ENCODE assay signal across 17 cellular contexts in the genomic region with DNA sequence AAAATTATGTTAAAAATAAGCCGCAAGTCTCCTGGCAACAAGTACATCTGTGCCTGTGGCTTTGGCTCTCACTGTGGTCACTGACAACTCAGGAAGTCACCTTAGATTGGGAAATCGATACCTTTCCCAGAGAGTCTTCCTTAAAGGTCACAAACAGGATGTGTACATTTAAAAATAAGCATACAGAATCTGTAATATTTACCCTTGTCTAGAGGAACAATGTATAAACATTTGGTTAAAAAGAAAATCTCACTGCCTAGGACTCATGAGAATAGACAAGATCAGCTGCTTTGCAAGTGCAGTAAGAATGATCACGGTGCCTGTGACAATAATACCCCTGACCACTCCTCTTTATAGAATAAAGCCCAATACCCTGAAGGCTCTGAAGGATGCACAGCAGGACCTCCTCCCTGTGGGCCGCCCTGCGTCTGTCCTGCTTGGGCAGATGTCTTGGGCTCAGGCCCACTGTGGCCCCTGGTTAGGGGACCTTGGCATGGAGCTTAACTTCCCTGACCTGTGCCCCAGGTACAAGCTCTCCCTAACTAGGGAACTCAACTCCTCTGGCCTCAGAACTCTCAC.
DNase-seq lines count a peak whose midpoint lies in the region; FAIRE-seq and TF ChIP-seq lines count a peak whose summit lies in the region.
"Had no signal": no experiment of that assay in that cellular context is flagged by ENCODE, and none has a peak within 500 bp of the region (broad histone marks: within the 10 kb centered on the region; RNA-seq: fewer than 3 reads in every experiment).

No MANE protein-coding gene starts in this region.

- no peak overlapping the region for H3K4me3 ChIP-seq in kidney (ENCODE audit: low read length in 2 of 2)
- H3K4me3 ChIP-seq: A549, cardiac muscle cell, hepatocyte, tibial nerve had no signal

- DNase-seq in NOMO-1 treated with DMSO at 0.1 percent for 48 hours (lab: John Stamatoyannopoulos, UW; ENCODE audit: unreplicated experiment) (peak; percentile 46), NOMO-1 treated with dmso at 0.1 percent for 144 hours (lab: John Stamatoyannopoulos, UW; ENCODE audit: unreplicated experiment) (no peak), GF-D8 (lab: John Stamatoyannopoulos, UW) (peak; percentile 42), SKM-1 (lab: John Stamatoyannopoulos, UW; ENCODE audit: unreplicated experiment) (peak; percentile 18), kidney (peak; percentile 53), T-helper 9 cell (no peak), SHP77 treated with DMSO at 0.1 percent for 48 hours (lab: John Stamatoyannopoulos, UW) (no peak)
- no peak for DNase-seq in stimulated activated naive CD4-positive, alpha-beta T cell treated with Interleukin-2 at 50 U/mL for 16 hours (lab: John Stamatoyannopoulos, UW)
- DNase-seq: left ventricle myocardium superior, NCI-H2081, RPMI8226 had no signal

- FAIRE-seq in kidney (lab: Jason Lieb, UNC): no peak
- FAIRE-seq: A549, H1, TTC549 had no signal

- intact Hi-C loops in kidney (cut with DNase I): no loop called here

- TF ChIP-seq CTCF in kidney (IDR thresholded peaks at IDR 0.05; ENCODE audit: borderline replicate concordance, extremely low read depth, insufficient read depth): no peak

- H3K9ac ChIP-seq in kidney (ENCODE audit: low read length in 2 of 2): no peak overlapping the region

- no peaks in the 10 kb centered on the region for H3K9me3 ChIP-seq in kidney (ENCODE audit: control insufficient read depth in 1 of 2, low read length in 2 of 2)
- H3K9me3 ChIP-seq: A549, tibial nerve had no signal

- H3K36me3 ChIP-seq in kidney (ENCODE audit: control insufficient read depth in 1 of 2, insufficient read depth in 2 of 2, low read length in 2 of 2): no peaks in the 10 kb centered on the region
- H3K36me3 ChIP-seq: cardiac muscle cell, tibial nerve had no signal

- no peak overlapping the region for H3K27ac ChIP-seq in kidney (ENCODE audit: low read depth in 2 of 2, low read length in 2 of 2)
- H3K27ac ChIP-seq: A549, cardiac muscle cell, hepatocyte, tibial nerve had no signal

- H3K4me1 ChIP-seq in kidney (ENCODE audit: control insufficient read depth in 1 of 2, insufficient read depth in 1 of 2, low read depth in 1 of 2, low read length in 2 of 2): peaks cover under 1% of the 10 kb centered on the region in 2 donors
- H3K4me1 ChIP-seq: A549, tibial nerve had no signal

Comparison
In these comparisons a context has a peak if more than half of its experiments do, and no peak if none do; other contexts are left out.
1. DNase-seq: peak in NOMO-1 treated with DMSO at 0.1 percent for 48 hours (single experiment), GF-D8 (single experiment), SKM-1 (single experiment) and kidney (single experiment); none in NOMO-1 treated with dmso at 0.1 percent for 144 hours (single experiment), stimulated activated naive CD4-positive, alpha-beta T cell treated with Interleukin-2 at 50 U/mL for 16 hours (single experiment), T-helper 9 cell (single experiment) and SHP77 treated with DMSO at 0.1 percent for 48 hours (single experiment).